Comparison of ENCODE assay signal across 16 cellular contexts in the genomic region with DNA sequence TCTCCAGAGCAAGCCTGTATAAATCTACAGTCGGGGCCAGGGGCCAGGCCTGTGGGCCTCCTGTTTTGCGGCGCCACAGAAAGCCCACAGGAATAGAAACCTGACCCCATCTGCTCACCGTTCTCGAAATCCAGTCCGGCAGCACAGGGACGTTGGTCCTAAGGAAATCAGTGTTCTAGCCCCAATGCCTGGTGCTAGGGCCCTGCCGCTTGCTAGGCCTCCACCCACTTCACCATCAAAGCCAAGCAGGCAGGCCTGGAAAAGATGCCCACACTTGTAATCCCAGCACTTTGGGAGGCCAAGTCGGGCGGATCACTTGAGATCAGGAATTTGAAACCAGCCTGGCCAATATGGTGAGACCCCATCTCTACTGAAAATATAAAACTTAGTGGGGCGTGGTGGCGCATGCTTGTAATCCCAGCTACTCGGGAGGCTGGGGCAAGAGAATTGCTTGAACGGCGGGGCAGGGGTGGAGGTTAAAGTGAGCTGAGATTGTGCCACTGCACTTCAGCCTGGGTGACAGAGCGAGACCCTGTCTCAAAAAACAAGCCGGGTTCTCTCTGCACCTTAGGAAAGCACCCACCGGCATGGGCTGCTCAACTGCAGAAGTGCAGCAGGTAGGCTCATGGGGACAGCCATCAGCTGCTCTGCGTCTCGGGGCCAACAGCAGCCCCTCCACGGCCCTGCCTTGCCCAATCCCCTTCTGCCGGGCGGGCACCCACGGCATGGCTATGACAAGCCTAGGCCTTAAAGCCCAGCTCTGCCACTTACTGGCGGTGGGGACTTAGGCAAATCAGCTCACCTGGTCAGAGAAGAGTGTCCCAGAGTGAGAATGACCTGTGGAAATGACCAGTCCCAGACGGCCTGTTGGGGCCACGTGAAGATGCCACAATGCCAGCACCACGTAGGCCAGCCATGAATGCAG. TPM values are rescaled to one million over a fixed set of nuclear protein-coding genes. Genes with fewer than 3 reads are reported as not detected.
DNase-seq lines count a peak whose midpoint lies in the region; ATAC-seq and TF ChIP-seq lines count a peak whose summit lies in the region.
"Had no signal": no experiment of that assay in that cellular context is flagged by ENCODE, and none has a peak within 500 bp of the region (broad histone marks: within the 10 kb centered on the region; RNA-seq: fewer than 3 reads in every experiment).

No MANE protein-coding gene starts in this region.

- H3K4me2 ChIP-seq in BLaER1 treated with 17β-estradiol and CSF1 and Interleukin-3, amounts not matched to agents 10 nM and 100 nM = peak overlapping the region in 10 of 11 experiments; percentile 14 to 100 (median 94); a peak in 13 of 22 replicates

- intact Hi-C loops in heart left ventricle (cut with DNase I) (loop anchor here in 7 of 10 donors (5.0 to 10.0 kb wide), 5 partner anchors 35 to 105 kb away; partner anchors contain the start of gene VWF (in 2 of the 7)), left ventricle myocardium superior (cut with micrococcal nuclease) (loop anchor here (10.0 kb wide), 1 partner anchor 108 kb away; no protein-coding TSS in a partner anchor), posterior vena cava (cut with DNase I) (no loop called here)

- no peak for TF ChIP-seq POLR2A in heart left ventricle (IDR thresholded peaks at IDR 0.05)

- no peak for TF ChIP-seq CTCF in heart left ventricle (IDR thresholded peaks at IDR 0.05)
- no peak for TF ChIP-seq CTCF in WERI-Rb-1 (IDR thresholded peaks at IDR 0.05; ENCODE audit: low read depth, low read length)

- no peak overlapping the region for H3K4me3 ChIP-seq in heart left ventricle
- no peak overlapping the region for H3K4me3 ChIP-seq in BLaER1 treated with 17β-estradiol and CSF1 and Interleukin-3, amounts not matched to agents 10 nM and 100 nM
- no peak overlapping the region for H3K4me3 ChIP-seq in WERI-Rb-1 (ENCODE audit: low read depth, low read length)
- H3K4me3 ChIP-seq: GM12878, GM23248 had no signal

- H3K27ac ChIP-seq in heart left ventricle (peak overlapping the region in 8 of 12 donors; percentile 17 to 87 (median 67)), WERI-Rb-1 (no peak overlapping the region)
- H3K27ac ChIP-seq in BLaER1 treated with 17β-estradiol and CSF1 and Interleukin-3, amounts not matched to agents 10 nM and 100 nM = no peak overlapping the region
- H3K27ac ChIP-seq: C4-2B, GM23248 had no signal

- 86 to 93% (median 92%) methylated on average over 25 to 28 of the region's 28 CpGs for WGBS in heart left ventricle, 4 donors

- ATAC-seq in heart left ventricle (no peak), left ventricle myocardium superior (no peak)
- ATAC-seq: GM12878 had no signal

- peaks cover 11 to 98% (median 53%) of the 10 kb centered on the region in 12 donors for H3K4me1 ChIP-seq in heart left ventricle
- H3K4me1 ChIP-seq in BLaER1 treated with 17β-estradiol and CSF1 and Interleukin-3, amounts not matched to agents 10 nM and 100 nM = peaks cover 54 to 63% (median 57%) of the 10 kb centered on the region in 10 experiments

- H3K9ac ChIP-seq in BLaER1 treated with 17β-estradiol and CSF1 and Interleukin-3, amounts not matched to agents 10 nM and 100 nM = no peak overlapping the region
- H3K9ac ChIP-seq: GM23248 had no signal

- DNase-seq in heart left ventricle (no peak), left ventricle myocardium superior (no peak), left kidney (ENCODE audit: low read depth, low spot score) (peak; percentile 43), posterior vena cava (ENCODE audit: low spot score) (peak; percentile 72), WERI-Rb-1 (no peak), activated gamma-delta T cell (lab: John Stamatoyannopoulos, UW) (no peak)
- DNase-seq in stimulated activated naive CD4-positive, alpha-beta T cell (lab: John Stamatoyannopoulos, UW) = no peak
- DNase-seq: 8988T; AML-193; CD4-positive, alpha-beta memory T cell; DMS79; GM23248; H9 had no signal

- peaks cover 0 to 37% (median 5%) of the 10 kb centered on the region in 9 donors for H3K36me3 ChIP-seq in heart left ventricle
- H3K36me3 ChIP-seq in BLaER1 treated with 17β-estradiol and CSF1 and Interleukin-3, amounts not matched to agents 10 nM and 100 nM = no peaks in the 10 kb centered on the region
- H3K36me3 ChIP-seq in WERI-Rb-1 = no peaks in the 10 kb centered on the region

- no peaks in the 10 kb centered on the region for H3K9me3 ChIP-seq in heart left ventricle
- H3K9me3 ChIP-seq in BLaER1 treated with 17β-estradiol and CSF1 and Interleukin-3, amounts not matched to agents 10 nM and 100 nM (replicated peaks in 1 of 11) = no peaks in the 10 kb centered on the region
- H3K9me3 ChIP-seq in WERI-Rb-1 (ENCODE audit: severe bottlenecking) = no peaks in the 10 kb centered on the region

- no peaks in the 10 kb centered on the region for H4K20me1 ChIP-seq in BLaER1 treated with 17β-estradiol and CSF1 and Interleukin-3, amounts not matched to agents 10 nM and 100 nM

- H3K27me3 ChIP-seq in heart left ventricle (peaks cover 0 to 11% (median 0%) of the 10 kb centered on the region in 9 donors), WERI-Rb-1 (ENCODE audit: insufficient read depth, low read depth, severe bottlenecking) (no peaks in the 10 kb centered on the region)
- no peaks in the 10 kb centered on the region for H3K27me3 ChIP-seq in BLaER1 treated with 17β-estradiol and CSF1 and Interleukin-3, amounts not matched to agents 10 nM and 100 nM

RNA-seq across cellular contexts. Expression of gene VWF, which starts 47.4 kb away (rescaled TPM):
- total RNA-seq in heart left ventricle (100 to 1,000 TPM; 187 to 503 (median 258) TPM), left ventricle myocardium superior (275 TPM), posterior vena cava (100 to 1,000 TPM; 366 to 375 TPM)
- polyA plus RNA-seq in heart left ventricle = 100 to 1,000 TPM; 125 to 215 TPM
- total RNA-seq: GM23248 had no signal

Comparison
In these comparisons a context has a peak if more than half of its experiments do, and no peak if none do; other contexts are left out.
1. DNase-seq: peak in left kidney (single experiment) and posterior vena cava (single experiment); none in heart left ventricle (0 of 5), left ventricle myocardium superior (single experiment), WERI-Rb-1 (single experiment), activated gamma-delta T cell (single experiment) and stimulated activated naive CD4-positive, alpha-beta T cell (0 of 6).
2. H3K27ac ChIP-seq: peak in heart left ventricle (8 of 12); none in BLaER1 treated with 17β-estradiol and CSF1 and Interleukin-3, amounts not matched to agents 10 nM and 100 nM (0 of 11) and WERI-Rb-1 (single experiment).
3. intact Hi-C loops: an anchor here in heart left ventricle (5.0 to 10.0 kb wide) and left ventricle myocardium superior (10.0 kb wide); none called in posterior vena cava.